In genomic region chr6:119347466-119348307, GRCh38 we compare ENCODE assay signal across 9 cellular contexts. TPM values are rescaled to one million over a fixed set of nuclear protein-coding genes. Genes with fewer than 3 reads are reported as not detected.
DNase-seq lines count a peak whose midpoint lies in the region; ATAC-seq, FAIRE-seq and TF ChIP-seq lines count a peak whose summit lies in the region.
"Had no signal": no experiment of that assay in that cellular context is flagged by ENCODE, and none has a peak within 500 bp of the region (broad histone marks: within the 10 kb centered on the region; RNA-seq: fewer than 3 reads in every experiment).

No MANE protein-coding gene starts in this region.

- no peaks in the 10 kb centered on the region for H3K9me3 Mint-ChIP-seq in stimulated activated memory B cell treated with anti-CD40 and anti-IgM and Interleukin-4, amounts not matched to agents 10 μg/mL and 1 μg/mL and 100 μg/mL, for 72 hours

- H3K36me3 Mint-ChIP-seq in stimulated activated memory B cell treated with anti-CD40 and anti-IgM and Interleukin-4, amounts not matched to agents 10 μg/mL and 1 μg/mL and 100 μg/mL, for 72 hours = peaks cover 5% of the 10 kb centered on the region

- H3K27me3 Mint-ChIP-seq in stimulated activated memory B cell treated with anti-CD40 and anti-IgM and Interleukin-4, amounts not matched to agents 10 μg/mL and 1 μg/mL and 100 μg/mL, for 72 hours = no peaks in the 10 kb centered on the region

- ATAC-seq in GM19324 (IDR thresholded peaks at IDR 0.05; ENCODE audit: low FRiP score, unreplicated experiment) (peak; percentile 36), HG03378 (IDR thresholded peaks at IDR 0.05; ENCODE audit: unreplicated experiment) (peak; percentile 36)
- ATAC-seq in stimulated activated memory B cell treated with anti-CD40 and anti-IgM and Interleukin-4, amounts not matched to agents 10 μg/mL and 1 μg/mL and 100 μg/mL, for 72 hours = peak; percentile 29

- DNase-seq in DMS153 (lab: John Stamatoyannopoulos, UW) (peak; percentile 5), SKM-1 treated with dmso at 0.1 percent for 144 hours (lab: John Stamatoyannopoulos, UW; ENCODE audit: unreplicated experiment) (peak; percentile 72), lower leg skin (ENCODE audit: low spot score in 2 of 2) (peak; percentile 54 to 89), frontal cortex (ENCODE audit: low spot score in 2 of 2) (no peak)
- DNase-seq in central memory CD4-positive, alpha-beta T cell = peak; percentile 12

- peak overlapping the region; percentile 71 for H3K4me3 Mint-ChIP-seq in stimulated activated memory B cell treated with anti-CD40 and anti-IgM and Interleukin-4, amounts not matched to agents 10 μg/mL and 1 μg/mL and 100 μg/mL, for 72 hours

- FAIRE-seq in frontal cortex (lab: Jason Lieb, UNC) = no peak
- FAIRE-seq: TTC549 had no signal

- H3K4me1 Mint-ChIP-seq in stimulated activated memory B cell treated with anti-CD40 and anti-IgM and Interleukin-4, amounts not matched to agents 10 μg/mL and 1 μg/mL and 100 μg/mL, for 72 hours = peaks cover 45% of the 10 kb centered on the region

- WGBS in lower leg skin, 2 donors = 16 to 22% methylated on average over 24 of the region's 24 CpGs

- peak overlapping the region; percentile 77 for H3K27ac Mint-ChIP-seq in stimulated activated memory B cell treated with anti-CD40 and anti-IgM and Interleukin-4, amounts not matched to agents 10 μg/mL and 1 μg/mL and 100 μg/mL, for 72 hours

- no peak for TF ChIP-seq CTCF in lower leg skin (IDR thresholded peaks at IDR 0.05)

- no peak for TF ChIP-seq POLR2A in lower leg skin (IDR thresholded peaks at IDR 0.05)

- intact Hi-C loops in lower leg skin (cut with DNase I; ENCODE audit: low total_unique reads) = no loop called here

- H3K4me3 ChIP-seq in lower leg skin (ENCODE audit: low read depth, poor library complexity, severe bottlenecking) = peak overlapping the region; percentile 86

RNA-seq across cellular contexts. Expression of gene MAN1A1, which starts 1.9 kb away (rescaled TPM):
- total RNA-seq in lower leg skin (10 to 100 TPM; 33.5 to 85.7 (median 37.1) TPM), frontal cortex (24.9 TPM)

Comparison
In these comparisons a context has a peak if more than half of its experiments do, and no peak if none do; other contexts are left out.
1. DNase-seq: peak in DMS153 (single experiment), SKM-1 treated with dmso at 0.1 percent for 144 hours (single experiment), central memory CD4-positive, alpha-beta T cell (single experiment) and lower leg skin (2 of 2); none in frontal cortex (0 of 2).
2. Peak in every context shown above with its lines, with median percentiles within 50 percentile points of each other: ATAC-seq.